17 cellular contexts compared by ENCODE assay signal in genomic region chr5:3265131-3265885, GRCh38.
"Had no signal": no experiment of that assay in that cellular context is flagged by ENCODE, and none has a peak within 500 bp of the region (broad histone marks: within the 10 kb centered on the region; RNA-seq: fewer than 3 reads in every experiment).

No MANE protein-coding gene starts in this region.

- H3K4me1 ChIP-seq: esophagus squamous epithelium, gastrocnemius medialis, tibial artery had no signal

- H3K4me3 ChIP-seq: esophagus squamous epithelium, gastrocnemius medialis, tibial artery had no signal

- DNase-seq: activated CD4-positive, alpha-beta T cell treated with anti-CD3 and anti-CD28 coated beads for 1 hour; activated CD4-positive, alpha-beta T cell treated with anti-CD3 and anti-CD28 coated beads, Interleukin-2, amount 50 U/mL, for 1 hour; activated gamma-delta T cell treated with Interleukin-2 at 50 U/mL for 16 hours; activated T-cell treated with anti-CD3 and anti-CD28 coated beads, Interleukin-2, amount 50 U/mL, for 1 hour; aorta; central memory CD4-positive, alpha-beta T cell; esophagus squamous epithelium; gastrocnemius medialis; left cardiac atrium; mesendoderm; naive thymus-derived CD4-positive, alpha-beta T cell; occipital lobe; posterior cingulate gyrus; stimulated activated CD4-positive, alpha-beta T cell treated with anti-CD3 and anti-CD28 coated beads, Interleukin-2, amount 100 ng/mL, for 48 hours; stimulated activated naive CD4-positive, alpha-beta T cell treated with Interleukin-2 at 50 U/mL for 16 hours; T-helper 1 cell; tibial artery had no signal

- H3K27me3 ChIP-seq: esophagus squamous epithelium, gastrocnemius medialis, tibial artery had no signal

- H3K36me3 ChIP-seq: esophagus squamous epithelium, gastrocnemius medialis, tibial artery had no signal

- H3K9me3 ChIP-seq: esophagus squamous epithelium, gastrocnemius medialis, tibial artery had no signal

- H3K27ac ChIP-seq: esophagus squamous epithelium, gastrocnemius medialis, tibial artery had no signal
